Comparison of ENCODE assay signal across 17 cellular contexts in genomic region chr1:235500971-235501540, GRCh38. TPM values are rescaled to one million over a fixed set of nuclear protein-coding genes. Genes with fewer than 3 reads are reported as not detected.
DNase-seq lines count a peak whose midpoint lies in the region; ATAC-seq and TF ChIP-seq lines count a peak whose summit lies in the region.
"Had no signal": no experiment of that assay in that cellular context is flagged by ENCODE, and none has a peak within 500 bp of the region (broad histone marks: within the 10 kb centered on the region; RNA-seq: fewer than 3 reads in every experiment).

No MANE protein-coding gene starts in this region.

- H3K4me1 ChIP-seq in adipocyte (ENCODE audit: control insufficient read depth, insufficient read depth, low read length) (peaks cover 10% of the 10 kb centered on the region), tibial artery (peaks cover 0 to 51% (median 24%) of the 10 kb centered on the region in 4 donors)

- TF ChIP-seq CTCF in tibial artery (IDR thresholded peaks at IDR 0.05), result no peak
- no peak for TF ChIP-seq CTCF in dorsolateral prefrontal cortex (IDR thresholded peaks at IDR 0.05 in 54 of 56, conservative IDR thresholded peaks at IDR 0.05 in 2 of 56; ENCODE audit: low read depth in 1 of 56, partially characterized antibody in 56 of 56)

- H3K4me3 ChIP-seq in adipocyte (ENCODE audit: low read length) (no peak overlapping the region), tibial artery (no peak overlapping the region), dorsolateral prefrontal cortex (no peak overlapping the region)
- H3K4me3 ChIP-seq: A549, adrenal gland had no signal

- H3K9ac ChIP-seq in adipocyte (ENCODE audit: low read length), result no peak overlapping the region

- H3K27ac ChIP-seq in tibial artery, result peak overlapping the region; percentile 98 to 100
- H3K27ac ChIP-seq in dorsolateral prefrontal cortex, result no peak overlapping the region
- H3K27ac ChIP-seq: A549, adrenal gland had no signal

- ATAC-seq in HG02852 (IDR thresholded peaks at IDR 0.05; ENCODE audit: unreplicated experiment), result no peak
- ATAC-seq: A549; effector memory CD8-positive, alpha-beta T cell had no signal

- intact Hi-C loops in tibial artery (cut with DNase I; ENCODE audit: low total_unique reads) (no loop called here), dorsolateral prefrontal cortex (cut with DNase I) (loop anchor here (5.0 to 10.0 kb wide), 5 partner anchors 84 to 781 kb away; partner anchors contain the start of genes TOMM20 (in 2 of the 2), ARID4B (in 1 of the 2), ERO1B (in 1 of the 2) and GGPS1 (in 1 of the 2))

- H3K27me3 ChIP-seq in adipocyte (replicated peaks; ENCODE audit: control insufficient read depth, insufficient read depth, low read length) (no peaks in the 10 kb centered on the region), tibial artery (no peaks in the 10 kb centered on the region), dorsolateral prefrontal cortex (no peaks in the 10 kb centered on the region)
- H3K27me3 ChIP-seq: adrenal gland had no signal

- H3K36me3 ChIP-seq in adipocyte (ENCODE audit: control insufficient read depth, insufficient read depth, low read length, severe bottlenecking) (no peaks in the 10 kb centered on the region), tibial artery (no peaks in the 10 kb centered on the region)
- H3K36me3 ChIP-seq: adrenal gland had no signal

- H3K9me3 ChIP-seq in adipocyte (ENCODE audit: control insufficient read depth, low read length) (no peaks in the 10 kb centered on the region), tibial artery (no peaks in the 10 kb centered on the region)
- H3K9me3 ChIP-seq: A549, adrenal gland had no signal

- DNase-seq in SKM-1 treated with dmso at 0.1 percent for 144 hours (lab: John Stamatoyannopoulos, UW; ENCODE audit: unreplicated experiment) (peak; percentile 17), SKM-1 (lab: John Stamatoyannopoulos, UW; ENCODE audit: unreplicated experiment) (no peak), adipocyte (ENCODE audit: low read depth) (peak; percentile 27), glomerular visceral epithelial cell (ENCODE audit: extremely low spot score) (peak; percentile 47), tibial artery (no peak), NCI-H345 treated with DMSO at 0.1 percent for 48 hours (lab: John Stamatoyannopoulos, UW; ENCODE audit: unreplicated experiment) (no peak), dorsolateral prefrontal cortex (no peak)
- DNase-seq: adrenal gland; DMS 273 treated with DMSO at 0.1 percent for 48 hours; effector memory CD8-positive, alpha-beta T cell; NCI-H1048; NCI-H446 treated with DMSO at 0.1 percent for 48 hours; nucleus accumbens; Right ventricle myocardium superior; stimulated activated CD4-positive, alpha-beta T cell treated with anti-CD3 and anti-CD28 coated beads, Interleukin-12 subunit alpha, Interleukin-12 subunit beta, amount 100 ng/mL, for 4 hours had no signal

RNA-seq across cellular contexts. Expression of gene B3GALNT2, which starts 3.2 kb away (rescaled TPM):
- total RNA-seq in dorsolateral prefrontal cortex, result 10 to 100 TPM; 10.8 to 32.0 (median 18.0) TPM

Comparison
In these comparisons a context has a peak if more than half of its experiments do, and no peak if none do; other contexts are left out.
1. DNase-seq: peak in SKM-1 treated with dmso at 0.1 percent for 144 hours (single experiment), adipocyte (single experiment) and glomerular visceral epithelial cell (single experiment); none in SKM-1 (single experiment), tibial artery (0 of 2), NCI-H345 treated with DMSO at 0.1 percent for 48 hours (single experiment) and dorsolateral prefrontal cortex (0 of 10).
2. H3K27ac ChIP-seq: peak in tibial artery (2 of 2); none in dorsolateral prefrontal cortex (0 of 59).